18 cellular contexts compared by ENCODE assay signal in the genomic region with DNA sequence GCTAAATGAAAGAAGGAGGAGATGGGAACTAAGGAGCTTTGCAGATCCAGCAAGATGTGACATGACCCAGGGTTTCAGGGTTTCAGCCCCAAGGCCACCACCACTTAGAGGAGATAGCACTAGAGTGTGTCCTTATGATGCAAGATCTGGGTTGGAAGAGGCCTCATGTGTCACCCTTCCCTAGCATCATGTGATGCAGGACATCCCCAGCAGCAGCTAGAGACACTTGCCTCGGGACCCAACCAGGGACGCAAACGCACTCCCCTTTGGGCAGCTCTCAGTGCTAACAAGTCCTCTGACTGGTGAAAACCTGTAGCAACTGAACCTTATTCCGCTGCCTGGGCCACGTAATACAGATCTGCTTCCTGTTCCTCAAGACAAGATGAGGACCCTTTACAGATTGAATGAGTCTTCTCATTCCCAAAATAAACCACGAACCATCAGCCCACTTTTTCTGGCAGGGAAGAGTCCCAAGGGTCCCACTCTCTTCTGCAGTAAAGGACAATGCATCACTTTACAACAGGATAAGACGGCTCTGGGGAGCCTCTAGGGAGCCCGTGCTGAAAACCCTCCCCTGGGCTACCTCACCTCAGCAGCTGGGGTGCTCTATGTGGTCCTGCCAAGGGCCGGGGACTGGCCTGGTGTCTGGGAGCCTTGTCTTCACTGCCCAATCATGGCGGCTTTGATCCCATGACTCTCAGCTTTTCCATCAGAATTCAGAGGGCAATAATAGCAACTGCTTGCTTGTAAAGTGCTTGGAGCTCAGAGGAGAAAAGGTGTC. TPM values are rescaled to one million over a fixed set of nuclear protein-coding genes. Genes with fewer than 3 reads are reported as not detected.
DNase-seq lines count a peak whose midpoint lies in the region; ATAC-seq and TF ChIP-seq lines count a peak whose summit lies in the region.
"Had no signal": no experiment of that assay in that cellular context is flagged by ENCODE, and none has a peak within 500 bp of the region (broad histone marks: within the 10 kb centered on the region; RNA-seq: fewer than 3 reads in every experiment).

No MANE protein-coding gene starts in this region.

- H3K36me3 Mint-ChIP-seq in activated naive CD8-positive, alpha-beta T cell treated with anti-CD3 and anti-CD28 coated beads for 36 hours, result peaks cover 27% of the 10 kb centered on the region
- no peaks in the 10 kb centered on the region for H3K36me3 Mint-ChIP-seq in natural killer cell

- peaks cover 63% of the 10 kb centered on the region for H3K4me1 Mint-ChIP-seq in activated naive CD8-positive, alpha-beta T cell treated with anti-CD3 and anti-CD28 coated beads for 36 hours
- H3K4me1 Mint-ChIP-seq in natural killer cell, result peaks cover 12 to 18% of the 10 kb centered on the region in 2 donors

- no peaks in the 10 kb centered on the region for H3K9me3 ChIP-seq in SJCRH30 (replicated peaks)
- H3K9me3 ChIP-seq: SK-N-SH, testis had no signal

- intact Hi-C loops in natural killer cell (cut with micrococcal nuclease), result no loop called here

- no peaks in the 10 kb centered on the region for H3K4me1 ChIP-seq in SJCRH30
- H3K4me1 ChIP-seq: testis had no signal

- H3K4me3 Mint-ChIP-seq in activated naive CD8-positive, alpha-beta T cell treated with anti-CD3 and anti-CD28 coated beads for 36 hours, result no peak overlapping the region
- H3K4me3 Mint-ChIP-seq in natural killer cell, result no peak overlapping the region

- H3K27ac Mint-ChIP-seq in activated naive CD8-positive, alpha-beta T cell treated with anti-CD3 and anti-CD28 coated beads for 36 hours, result peak overlapping the region; percentile 40
- peak overlapping the region; percentile 20 to 46 for H3K27ac Mint-ChIP-seq in natural killer cell

- TF ChIP-seq CTCF in C4-2B (conservative IDR thresholded peaks at IDR 0.05) (no peak), HL-60 (IDR thresholded peaks at IDR 0.05; ENCODE audit: insufficient read depth, low read length) (no peak), natural killer cell (IDR thresholded peaks at IDR 0.05) (no peak)

- peak; percentile 57 to 82 for DNase-seq in HL-60 (ENCODE audit: low read depth in 1 of 2, low spot score in 1 of 2)
- DNase-seq in activated naive CD8-positive, alpha-beta T cell treated with anti-CD3 and anti-CD28 coated beads for 36 hours, result no peak
- no peak for DNase-seq in natural killer cell
- no peak for DNase-seq in cerebellum (ENCODE audit: low spot score)
- no peak for DNase-seq in activated CD4-positive, CD25-positive, alpha-beta regulatory T cell (lab: John Stamatoyannopoulos, UW)
- no peak for DNase-seq in NCI-H146 (lab: John Stamatoyannopoulos, UW)
- no peak for DNase-seq in SJCRH30
- DNase-seq: AML-193; DMS153; NCI-H526; PC-3; SK-N-SH; stimulated activated CD4-positive, alpha-beta T cell treated with anti-CD3 and anti-CD28 coated beads, Interleukin-4, amount 100 ng/mL, for 24 hours; testis had no signal

- H3K27me3 ChIP-seq in HL-60 (ENCODE audit: insufficient read depth, poor library complexity, severe bottlenecking) (no peaks in the 10 kb centered on the region), SJCRH30 (no peaks in the 10 kb centered on the region)
- H3K27me3 ChIP-seq: testis had no signal

- no peaks in the 10 kb centered on the region for H3K36me3 ChIP-seq in SJCRH30

- peaks cover 14% of the 10 kb centered on the region for H3K9me3 Mint-ChIP-seq in activated naive CD8-positive, alpha-beta T cell treated with anti-CD3 and anti-CD28 coated beads for 36 hours
- no peaks in the 10 kb centered on the region for H3K9me3 Mint-ChIP-seq in natural killer cell

- H3K27ac ChIP-seq in C4-2B (peak overlapping the region; percentile 40), HL-60 (replicated peaks) (0 out of 2 replicates have a peak overlapping the region, but pooled peaks have one; percentile 18), SJCRH30 (no peak overlapping the region)
- H3K27ac ChIP-seq: skin epidermis, testis had no signal

- H3K4me3 ChIP-seq in HL-60 (replicated peaks; ENCODE audit: insufficient read depth, low read length) (no peak overlapping the region), SJCRH30 (no peak overlapping the region)
- H3K4me3 ChIP-seq: skin epidermis, testis had no signal

- ATAC-seq in natural killer cell, result peak in 2 of 3 donors; percentile 22 to 50
- ATAC-seq: PC-3 had no signal

- H3K27me3 Mint-ChIP-seq in activated naive CD8-positive, alpha-beta T cell treated with anti-CD3 and anti-CD28 coated beads for 36 hours, result no peaks in the 10 kb centered on the region
- H3K27me3 Mint-ChIP-seq in natural killer cell (ENCODE audit: low read depth in 2 of 2), result no peaks in the 10 kb centered on the region

RNA-seq across cellular contexts. Expression of gene GDF10, which starts 44.8 kb away (rescaled TPM):
- total RNA-seq in activated naive CD8-positive, alpha-beta T cell treated with anti-CD3 and anti-CD28 coated beads for 36 hours, result 1 to 10 TPM; 4.1 TPM
- total RNA-seq in natural killer cell (not detected), cerebellum (13.6 TPM)
- not detected in 2 replicates for total RNA-seq in SJCRH30 (2014; rRNA removed; shearing (Covaris generic))
- total RNA-seq: bronchial epithelial cell, dermis microvascular lymphatic vessel endothelial cell, PC-3 had no signal

Comparison
In these comparisons a context has a peak if more than half of its experiments do, and no peak if none do; other contexts are left out.
1. DNase-seq: peak in HL-60 (2 of 2); none in activated naive CD8-positive, alpha-beta T cell treated with anti-CD3 and anti-CD28 coated beads for 36 hours (single experiment), natural killer cell (single experiment), cerebellum (single experiment), activated CD4-positive, CD25-positive, alpha-beta regulatory T cell (0 of 4), NCI-H146 (single experiment) and SJCRH30 (0 of 2).